ENCODE assay signal across 8 cellular contexts in genomic region chr16:89431158-89431584, GRCh38. TPM values are rescaled to one million over a fixed set of nuclear protein-coding genes. Genes with fewer than 3 reads are reported as not detected.
DNase-seq lines count a peak whose midpoint lies in the region; TF ChIP-seq lines count a peak whose summit lies in the region.

No MANE protein-coding gene starts in this region.

- H3K4me3 ChIP-seq in testis (no peak overlapping the region), BE2C (ENCODE audit: low read depth, low read length) (no peak overlapping the region)

- no peak overlapping the region for H3K27ac ChIP-seq in testis

- H3K4me1 ChIP-seq in testis (peaks cover 17% of the 10 kb centered on the region), BE2C (no peaks in the 10 kb centered on the region)

- no peak for TF ChIP-seq POLR2A in testis (IDR thresholded peaks at IDR 0.05)

- H3K9me3 ChIP-seq in testis (no peaks in the 10 kb centered on the region), BE2C (no peaks in the 10 kb centered on the region)

- H3K27me3 ChIP-seq in testis (no peaks in the 10 kb centered on the region), BE2C (no peaks in the 10 kb centered on the region)

- no peaks in the 10 kb centered on the region for H3K36me3 ChIP-seq in testis (ENCODE audit: low read depth, missing control alignments)
- peaks cover 21% of the 10 kb centered on the region for H3K36me3 ChIP-seq in BE2C

- intact Hi-C loops in testis (cut with DNase I; ENCODE audit: low total_unique reads): loop anchor here (10.0 kb wide), 1 partner anchor 54 kb away; no protein-coding TSS in a partner anchor

- peak; percentile 39 for DNase-seq in SIG-M5 treated with dmso at 0.1 percent for 504 hours (lab: John Stamatoyannopoulos, UW; ENCODE audit: unreplicated experiment)
- no peak for DNase-seq in SIG-M5 (lab: John Stamatoyannopoulos, UW)
- DNase-seq in amniotic epithelial cell (ENCODE audit: low read depth): peak; percentile 85
- DNase-seq in kidney tubule cell (ENCODE audit: low spot score): peak; percentile 72
- peak; percentile 64 for DNase-seq in testis
- no peak for DNase-seq in BE2C
- DNase-seq in central memory CD4-positive, alpha-beta T cell: no peak
- no peak for DNase-seq in mesenteric fat pad (ENCODE audit: low spot score)

- WGBS in testis, 2 donors: 33 to 58% methylated on average over 11 to 12 of the region's 12 CpGs

- TF ChIP-seq CTCF in testis (IDR thresholded peaks at IDR 0.05): no peak
- no peak for TF ChIP-seq CTCF in BE2C (IDR thresholded peaks at IDR 0.05; ENCODE audit: low read depth, low read length)

RNA-seq across cellular contexts. Expression of gene ANKRD11, which starts 59.2 kb away (rescaled TPM):
- total RNA-seq in testis: 100 to 1,000 TPM; 150 to 187 TPM
- polyA plus RNA-seq in testis (ENCODE audit: insufficient read depth, low read depth, low replicate concordance): 49.7 TPM
- polyA plus RNA-seq in BE2C (2012; ENCODE audit: insufficient read depth, insufficient read length, low read depth): 335 TPM
- 120 TPM for total RNA-seq in mesenteric fat pad

Comparison
In these comparisons a context has a peak if more than half of its experiments do, and no peak if none do; other contexts are left out.
1. DNase-seq: peak in SIG-M5 treated with dmso at 0.1 percent for 504 hours (single experiment), amniotic epithelial cell (single experiment), kidney tubule cell (single experiment) and testis (single experiment); none in SIG-M5 (single experiment), BE2C (single experiment), central memory CD4-positive, alpha-beta T cell (single experiment) and mesenteric fat pad (single experiment).